In the genomic region with DNA sequence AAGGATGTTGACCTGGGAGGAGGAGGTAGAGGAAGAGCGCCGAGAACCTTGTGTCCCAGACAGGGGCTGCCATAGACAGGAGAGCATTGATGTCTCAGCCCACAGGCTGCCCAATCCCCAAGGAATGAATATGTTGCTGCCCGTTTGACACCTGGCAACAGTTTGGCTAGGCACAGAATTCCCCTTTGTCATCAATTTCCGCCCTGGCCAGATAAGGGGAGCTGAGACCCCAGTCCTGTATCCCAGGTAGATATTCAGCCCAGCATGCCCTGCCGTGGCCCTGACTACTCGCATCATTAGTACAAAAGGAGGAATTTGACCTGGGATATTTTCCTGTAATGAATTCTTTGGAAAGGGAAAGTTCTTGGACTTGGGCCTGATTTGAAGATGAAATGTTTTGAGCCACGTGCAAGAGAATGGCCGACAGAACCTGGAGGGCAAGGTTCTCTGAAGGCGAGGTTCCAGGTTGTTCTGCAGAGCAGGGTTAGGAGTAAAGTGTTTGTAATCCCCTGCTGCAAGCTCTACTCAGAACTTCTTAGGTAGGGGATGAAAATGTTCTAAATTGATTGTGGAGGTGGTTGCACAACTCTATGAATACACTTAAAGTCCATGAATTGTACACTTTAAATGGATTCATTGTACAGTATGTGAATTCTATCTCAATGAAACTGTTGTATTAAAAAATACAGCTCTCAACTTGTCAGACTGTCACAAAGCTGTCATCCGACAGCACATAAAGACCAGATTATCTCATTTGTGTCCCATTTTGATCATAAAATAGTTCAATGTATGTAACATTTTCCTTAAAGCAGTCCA, we compare ENCODE assay signal across 21 cellular contexts.
"Had no signal": no experiment of that assay in that cellular context is flagged by ENCODE, and none has a peak within 500 bp of the region (broad histone marks: within the 10 kb centered on the region; RNA-seq: fewer than 3 reads in every experiment).

No MANE protein-coding gene starts in this region.

- ATAC-seq: activated CD8-positive, alpha-beta memory T cell treated with anti-CD3 and anti-CD28 coated beads, Interleukin-2, amount 10 ng/mL, durations not matched to agents 7 days and 5 days; activated T-helper 17 cell treated with anti-CD3 and anti-CD28 coated beads, Interleukin-2, amount 50 U/mL, for 72 hours; foreskin keratinocyte; left ventricle myocardium superior; naive thymus-derived CD4-positive, alpha-beta T cell; stimulated activated naive B cell treated with anti-CD40 and anti-IgM and Interleukin-4, amounts not matched to agents 10 μg/mL and 1 μg/mL and 100 μg/mL, for 72 hours; upper lobe of right lung had no signal

- H3K9me3 ChIP-seq: ascending aorta, neutrophil, sigmoid colon, thoracic aorta, upper lobe of right lung had no signal

- H3K27ac ChIP-seq: ascending aorta, coronary artery, foreskin keratinocyte, neutrophil, parathyroid adenoma, sigmoid colon, thoracic aorta, upper lobe of right lung, VCaP had no signal

- DNase-seq: activated CD4-positive, alpha-beta T cell treated with anti-CD3 and anti-CD28 coated beads, Interleukin-2, amount 50 U/mL, for 48 hours; activated CD4-positive, CD25-positive, alpha-beta regulatory T cell treated with anti-CD3 and anti-CD28 coated beads, Interleukin-2, amount 50 U/mL, for 72 hours; activated CD8-positive, alpha-beta memory T cell treated with anti-CD3 and anti-CD28 coated beads, Interleukin-2, amount 10 ng/mL, durations not matched to agents 7 days and 5 days; activated naive CD4-positive, alpha-beta T cell treated with Interleukin-2 at 50 U/mL for 16 hours; foreskin keratinocyte; glutamatergic neuron; hypothalamus; left ventricle myocardium superior; mesendoderm; naive thymus-derived CD4-positive, alpha-beta T cell; sigmoid colon; stimulated activated naive B cell treated with anti-CD40 and anti-IgM and Interleukin-4, amounts not matched to agents 10 μg/mL and 1 μg/mL and 100 μg/mL, for 72 hours; upper lobe of right lung had no signal

- H3K4me3 Mint-ChIP-seq: activated CD8-positive, alpha-beta memory T cell treated with anti-CD3 and anti-CD28 coated beads, Interleukin-2, amount 10 ng/mL, durations not matched to agents 7 days and 5 days; activated T-helper 17 cell treated with anti-CD3 and anti-CD28 coated beads, Interleukin-2, amount 50 U/mL, for 72 hours; central memory CD8-positive, alpha-beta T cell; naive thymus-derived CD4-positive, alpha-beta T cell; stimulated activated naive B cell treated with anti-CD40 and anti-IgM and Interleukin-4, amounts not matched to agents 10 μg/mL and 1 μg/mL and 100 μg/mL, for 72 hours had no signal

- H3K27ac Mint-ChIP-seq: activated CD8-positive, alpha-beta memory T cell treated with anti-CD3 and anti-CD28 coated beads, Interleukin-2, amount 10 ng/mL, durations not matched to agents 7 days and 5 days; naive thymus-derived CD4-positive, alpha-beta T cell; stimulated activated naive B cell treated with anti-CD40 and anti-IgM and Interleukin-4, amounts not matched to agents 10 μg/mL and 1 μg/mL and 100 μg/mL, for 72 hours had no signal

- H3K27me3 ChIP-seq: ascending aorta, foreskin keratinocyte, neutrophil, sigmoid colon, upper lobe of right lung had no signal

- H3K9me3 Mint-ChIP-seq: activated T-helper 17 cell treated with anti-CD3 and anti-CD28 coated beads, Interleukin-2, amount 50 U/mL, for 72 hours; central memory CD8-positive, alpha-beta T cell; stimulated activated naive B cell treated with anti-CD40 and anti-IgM and Interleukin-4, amounts not matched to agents 10 μg/mL and 1 μg/mL and 100 μg/mL, for 72 hours had no signal

- H3K4me1 ChIP-seq: ascending aorta, foreskin keratinocyte, parathyroid adenoma, upper lobe of right lung had no signal

- H3K27me3 Mint-ChIP-seq: activated CD8-positive, alpha-beta memory T cell treated with anti-CD3 and anti-CD28 coated beads, Interleukin-2, amount 10 ng/mL, durations not matched to agents 7 days and 5 days; activated T-helper 17 cell treated with anti-CD3 and anti-CD28 coated beads, Interleukin-2, amount 50 U/mL, for 72 hours; central memory CD8-positive, alpha-beta T cell; naive thymus-derived CD4-positive, alpha-beta T cell; stimulated activated naive B cell treated with anti-CD40 and anti-IgM and Interleukin-4, amounts not matched to agents 10 μg/mL and 1 μg/mL and 100 μg/mL, for 72 hours had no signal

- H3K36me3 ChIP-seq: ascending aorta, sigmoid colon, thoracic aorta, upper lobe of right lung had no signal

- H3K4me3 ChIP-seq: ascending aorta, coronary artery, sigmoid colon, thoracic aorta, upper lobe of right lung had no signal

- H3K4me1 Mint-ChIP-seq: central memory CD8-positive, alpha-beta T cell had no signal
